ENCODE assay signal across 17 cellular contexts in the genomic region with DNA sequence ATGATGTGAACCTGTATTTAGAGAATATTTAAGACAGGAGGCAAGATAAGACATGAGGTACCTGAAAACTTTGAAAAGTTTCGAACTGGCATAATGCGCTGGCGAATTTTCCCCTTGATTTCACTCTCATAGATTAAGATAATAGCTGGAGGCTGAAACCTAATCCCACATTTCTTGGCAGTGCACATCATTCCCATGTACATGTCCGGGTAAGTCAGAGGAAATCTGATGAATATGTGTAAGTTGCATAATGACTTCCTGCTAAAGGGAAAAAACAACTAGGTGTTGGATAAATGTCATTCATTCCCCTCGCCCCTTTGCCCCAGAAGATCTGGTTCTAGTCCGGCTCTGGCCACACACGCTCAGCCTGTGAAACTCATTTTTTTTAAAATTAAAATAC. TPM values are rescaled to one million over a fixed set of nuclear protein-coding genes. Genes with fewer than 3 reads are reported as not detected.
DNase-seq lines count a peak whose midpoint lies in the region; TF ChIP-seq lines count a peak whose summit lies in the region.
"Had no signal": no experiment of that assay in that cellular context is flagged by ENCODE, and none has a peak within 500 bp of the region (broad histone marks: within the 10 kb centered on the region; RNA-seq: fewer than 3 reads in every experiment).

No MANE protein-coding gene starts in this region.

- no peaks in the 10 kb centered on the region for H3K36me3 ChIP-seq in Caco-2 (ENCODE audit: control insufficient read depth, insufficient read depth, low read length)

- intact Hi-C loops in Caco-2 (cut with micrococcal nuclease; ENCODE audit: unreplicated experiment) = no loop called here

- H3K9me3 Mint-ChIP-seq in Caco-2 (ENCODE audit: unreplicated experiment) = no peaks in the 10 kb centered on the region
- H3K9me3 Mint-ChIP-seq: CD14-positive monocyte had no signal

- no peak overlapping the region for H3K27ac Mint-ChIP-seq in Caco-2 (ENCODE audit: unreplicated experiment)
- H3K27ac Mint-ChIP-seq: CD14-positive monocyte had no signal

- POLR2A ChIA-PET in Caco-2 (lab: Charles Lee) = no interaction called here

- H3K4me3 ChIP-seq in retinal pigment epithelial cell (ENCODE audit: low read length) (no peak overlapping the region), Caco-2 (ENCODE audit: low read depth, low read length) (no peak overlapping the region)
- H3K4me3 ChIP-seq: GM23248 had no signal

- peak overlapping the region; percentile 43 for H3K27ac ChIP-seq in epithelial cell of prostate
- H3K27ac ChIP-seq: GM23248 had no signal

- H3K4me1 Mint-ChIP-seq in Caco-2 (ENCODE audit: low read depth, unreplicated experiment) = no peaks in the 10 kb centered on the region

- no peaks in the 10 kb centered on the region for H3K27me3 ChIP-seq in Caco-2 (replicated peaks; ENCODE audit: control insufficient read depth, insufficient read depth, low read length)

- BruUV-seq in Caco-2 (replicated peaks; lab: Mats Ljungman, UMichigan) = no TSS peak

- CTCF ChIA-PET in Caco-2 (lab: Charles Lee) = no interaction called here

- no peak overlapping the region for H3K4me3 Mint-ChIP-seq in Caco-2 (ENCODE audit: unreplicated experiment)
- H3K4me3 Mint-ChIP-seq: CD14-positive monocyte had no signal

- no peak for TF ChIP-seq CTCF in retinal pigment epithelial cell (conservative IDR thresholded peaks at IDR 0.05; ENCODE audit: low read depth, low read length)
- no peak for TF ChIP-seq CTCF in Caco-2 (IDR thresholded peaks at IDR 0.05; ENCODE audit: insufficient read depth in 1 of 2, low read depth in 1 of 2, low read length in 1 of 2, severe bottlenecking in 1 of 2, unreplicated experiment in 1 of 2)

- no peaks in the 10 kb centered on the region for H3K27me3 Mint-ChIP-seq in Caco-2 (ENCODE audit: insufficient read depth, unreplicated experiment)

- DNase-seq in HT1080 (ENCODE audit: low read depth) = peak; percentile 36
- DNase-seq in astrocyte of the hippocampus (ENCODE audit: low read depth, low spot score) = peak; percentile 33
- no peak for DNase-seq in epithelial cell of prostate (ENCODE audit: low read depth, low spot score)
- peak; percentile 58 for DNase-seq in retinal pigment epithelial cell (ENCODE audit: low read depth)
- DNase-seq in Caco-2 = no peak
- DNase-seq in HK-2 (ENCODE audit: unreplicated experiment) = no peak
- DNase-seq in stimulated activated CD8-positive, alpha-beta memory T cell treated with anti-CD3 and anti-CD28 coated beads, Interleukin-4, amount 100 ng/mL, for 48 hours = no peak
- DNase-seq: DMS153, EL, GM23248, HCEC 1CT, KBM-7, NCI-H1105 treated with DMSO at 0.1 percent for 48 hours, NCI-H1694 treated with DMSO at 0.1 percent for 48 hours, NCI-H2227 treated with DMSO at 0.1 percent for 48 hours, NCI-H524 treated with DMSO at 0.1 percent for 48 hours had no signal

- no peaks in the 10 kb centered on the region for H3K9me3 ChIP-seq in Caco-2

- no peaks in the 10 kb centered on the region for H3K4me1 ChIP-seq in Caco-2

- H3K36me3 Mint-ChIP-seq in Caco-2 (ENCODE audit: insufficient read depth, unreplicated experiment) = no peaks in the 10 kb centered on the region

RNA-seq across cellular contexts. Expression of a gene that starts 3.6 kb away (rescaled TPM):
- total RNA-seq in HT1080 (2014; rRNA removed; shearing (Covaris generic)) = 2.1 and 2.7 TPM in 2 replicates
- polyA plus RNA-seq in HT1080 (2015; cell fraction: cytosol; rRNA removed) = 3.6 and 3.7 TPM in 2 replicates
- polyA plus RNA-seq in HT1080 (2015; cell fraction: nucleus; rRNA removed) = 0.79 and 0.92 TPM in 2 replicates
- total RNA-seq in Caco-2 (2022) = 1.6 and 1.7 TPM in 2 replicates

RNA-seq across cellular contexts. Expression of a gene that starts 3.7 kb away (rescaled TPM):
- total RNA-seq in HT1080 (2014; rRNA removed; shearing (Covaris generic)) = 33.6 and 37.0 TPM in 2 replicates
- 38.0 and 41.9 TPM in 2 replicates for polyA plus RNA-seq in HT1080 (2015; cell fraction: cytosol; rRNA removed)
- polyA plus RNA-seq in HT1080 (2015; cell fraction: nucleus; rRNA removed) = 17.6 and 18.7 TPM in 2 replicates
- 24.6 and 31.1 TPM in 2 replicates for total RNA-seq in Caco-2 (2022)

RNA-seq across cellular contexts. Expression of a gene that starts 31.2 kb away (rescaled TPM):
- 37.8 and 53.9 TPM in 2 replicates for total RNA-seq in HT1080 (2014; rRNA removed; shearing (Covaris generic))
- polyA plus RNA-seq in HT1080 (2015; cell fraction: cytosol; rRNA removed) = 63.2 and 89.1 TPM in 2 replicates
- polyA plus RNA-seq in HT1080 (2015; cell fraction: nucleus; rRNA removed) = 52.6 and 55.7 TPM in 2 replicates
- 73.7 and 89.6 TPM in 2 replicates for total RNA-seq in Caco-2 (2022)

Comparison
In these comparisons a context has a peak if more than half of its experiments do, and no peak if none do; other contexts are left out.
1. DNase-seq: peak in HT1080 (single experiment), astrocyte of the hippocampus (single experiment) and retinal pigment epithelial cell (single experiment); none in epithelial cell of prostate (single experiment), Caco-2 (0 of 2), HK-2 (single experiment) and stimulated activated CD8-positive, alpha-beta memory T cell treated with anti-CD3 and anti-CD28 coated beads, Interleukin-4, amount 100 ng/mL, for 48 hours (single experiment).